ENCODE assay signal across 1 cellular context in genomic region chr5:134226441-134227192, GRCh38.
TF ChIP-seq lines count a peak whose summit lies in the region.

No MANE protein-coding gene starts in this region.

TF ChIP-seq in A549, 52 proteins besides CTCF, POLR2A, EP300 and RAD21 (continued from another document):
- TF ChIP-seq MAX (IDR thresholded peaks at IDR 0.05), result peak; percentile 68
- TF ChIP-seq NR3C1 (IDR thresholded peaks at IDR 0.05), result no peak
- TF ChIP-seq CHD4 (IDR thresholded peaks at IDR 0.05; ENCODE audit: borderline replicate concordance), result no peak
- peak; percentile 81; the same call in 1 of the 2 replicates for TF ChIP-seq PHF8 (IDR thresholded peaks at IDR 0.05; ENCODE audit: borderline replicate concordance, low read depth)
